In genomic region chr12:7825754-7826153, GRCh38 we compare ENCODE assay signal across 10 cellular contexts. TPM values are rescaled to one million over a fixed set of nuclear protein-coding genes. Genes with fewer than 3 reads are reported as not detected.
"Had no signal": no experiment of that assay in that cellular context is flagged by ENCODE, and none has a peak within 500 bp of the region (broad histone marks: within the 10 kb centered on the region; RNA-seq: fewer than 3 reads in every experiment).

No MANE protein-coding gene starts in this region.

RNA-seq across cellular contexts. Expression of gene NANOG, which starts 36.6 kb away (rescaled TPM):
- total RNA-seq: activated CD8-positive, alpha-beta T cell treated with anti-CD3 and anti-CD28 coated beads for 36 hours; activated naive CD8-positive, alpha-beta T cell treated with anti-CD3 and anti-CD28 coated beads for 36 hours; activated T-cell treated with anti-CD3 and anti-CD28 coated beads, Interleukin-2, amount 50 U/mL, for 72 hours; activated T-helper 2 cell treated with anti-CD3 and anti-CD28 coated beads, Interferon-gamma antibody, Interleukin-2, Interleukin-4, amounts not matched to agents 10 μg/mL and 5 μg/mL and 100 μg/mL, durations not matched to agents 14 hours and 24 hours and 36 hours; Right ventricle myocardium inferior; SJCRH30; T-helper 1 cell treated with Interleukin-12 subunit alpha and Interleukin-12 subunit beta and Interleukin-4 antibody, amounts not matched to agents 30 ng/mL and 1 ng/mL, for 36 hours had no signal
- polyA plus RNA-seq: adipose tissue, K562, SK-N-SH had no signal

RNA-seq across cellular contexts. Expression of gene SLC2A14, which starts 47.0 kb away (rescaled TPM):
- total RNA-seq: Right ventricle myocardium inferior; T-helper 1 cell treated with Interleukin-12 subunit alpha and Interleukin-12 subunit beta and Interleukin-4 antibody, amounts not matched to agents 30 ng/mL and 1 ng/mL, for 36 hours had no signal
